Comparison of ENCODE assay signal across 17 cellular contexts in the genomic region with DNA sequence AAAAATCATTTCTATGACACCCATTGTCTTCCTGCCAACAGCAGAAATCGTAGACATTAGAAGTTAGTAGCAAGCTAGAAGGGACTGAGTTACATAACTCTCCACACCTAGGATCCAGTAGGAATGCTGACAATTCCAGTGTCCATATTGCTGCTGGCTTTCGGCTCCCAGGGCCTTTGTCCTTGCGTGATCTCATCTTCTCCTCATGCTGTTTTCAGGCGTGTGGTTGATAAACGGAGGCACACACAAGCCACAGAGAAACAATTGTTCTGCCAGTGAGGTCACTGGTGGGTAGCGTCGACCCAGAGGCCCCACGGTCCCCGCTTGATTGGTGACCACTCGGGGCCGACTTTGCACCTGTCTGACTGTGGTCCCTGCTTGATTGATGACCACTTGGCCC. TPM values are rescaled to one million over a fixed set of nuclear protein-coding genes. Genes with fewer than 3 reads are reported as not detected.
"Had no signal": no experiment of that assay in that cellular context is flagged by ENCODE, and none has a peak within 500 bp of the region (broad histone marks: within the 10 kb centered on the region; RNA-seq: fewer than 3 reads in every experiment).

No MANE protein-coding gene starts in this region.

- ATAC-seq: effector memory CD8-positive, alpha-beta T cell; gastroesophageal sphincter; mucosa of descending colon; naive thymus-derived CD8-positive, alpha-beta T cell; stimulated activated naive B cell treated with anti-CD40 and anti-IgM and Interleukin-4, amounts not matched to agents 10 μg/mL and 1 μg/mL and 100 μg/mL, for 72 hours had no signal

- H3K4me3 ChIP-seq: esophagus muscularis mucosa, gastroesophageal sphincter, mucosa of descending colon, skin epidermis, thyroid gland, uterus had no signal

- DNase-seq: effector memory CD8-positive, alpha-beta T cell; mammary epithelial cell; naive thymus-derived CD8-positive, alpha-beta T cell; stimulated activated CD4-positive, alpha-beta T cell treated with anti-CD3 and anti-CD28 coated beads, Interleukin-2, amount 100 ng/mL, for 24 hours; stimulated activated CD4-positive, alpha-beta T cell treated with anti-CD3 and anti-CD28 coated beads, Interleukin-4, amount 100 ng/mL, for 4 hours; stimulated activated naive B cell treated with anti-CD40 and anti-IgM and Interleukin-4, amounts not matched to agents 10 μg/mL and 1 μg/mL and 100 μg/mL, for 72 hours; stimulated activated naive CD8-positive, alpha-beta T cell treated with anti-CD3 and anti-CD28 coated beads, Interleukin-15, amount 100 ng/mL, for 72 hours; thyroid gland; uterus had no signal

- H3K27ac ChIP-seq: epithelial cell of prostate, esophagus muscularis mucosa, gastroesophageal sphincter, neutrophil, skin epidermis, thyroid gland, uterus had no signal

RNA-seq across cellular contexts. Expression of a gene that starts 31.6 kb away (rescaled TPM):
- total RNA-seq: fibroblast of villous mesenchyme, mammary epithelial cell, thyroid gland had no signal

RNA-seq across cellular contexts. Expression of a gene that starts 48.7 kb away (rescaled TPM):
- total RNA-seq: mammary epithelial cell; naive thymus-derived CD8-positive, alpha-beta T cell; osteoblast had no signal
